In the genomic region with DNA sequence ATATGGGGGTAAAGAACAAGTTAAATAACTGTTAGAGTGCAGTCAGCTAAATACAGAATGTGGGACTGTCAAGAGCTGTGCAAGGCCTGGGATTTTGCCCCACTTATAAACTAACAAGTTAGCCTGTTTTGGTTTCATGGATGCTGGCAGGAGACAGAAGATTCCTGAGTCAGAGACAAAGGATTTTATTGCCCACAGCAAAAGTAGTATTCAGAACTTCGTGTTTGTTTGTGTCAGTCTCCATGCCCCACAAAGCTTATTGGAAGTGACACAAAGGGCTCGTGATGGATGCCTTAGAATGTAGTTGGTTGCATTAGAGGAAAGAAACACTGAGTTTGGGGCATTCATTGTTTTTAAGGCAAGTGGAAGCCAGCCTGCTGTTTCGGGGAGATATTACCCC, we compare ENCODE assay signal across 14 cellular contexts. TPM values are rescaled to one million over a fixed set of nuclear protein-coding genes. Genes with fewer than 3 reads are reported as not detected.
"Had no signal": no experiment of that assay in that cellular context is flagged by ENCODE, and none has a peak within 500 bp of the region (broad histone marks: within the 10 kb centered on the region; RNA-seq: fewer than 3 reads in every experiment).

No MANE protein-coding gene starts in this region.

- H3K4me3 ChIP-seq: right atrium auricular region, tibial artery, vagina had no signal

- DNase-seq: activated B cell treated with CpG ODN at 0.5 μM for 24 hours; activated CD4-positive, alpha-beta T cell treated with anti-CD3 and anti-CD28 coated beads, Interleukin-2, amount 10 ng/mL, durations not matched to agents 24 days and 14 days; activated naive CD4-positive, alpha-beta T cell treated with anti-CD3 and anti-CD28 coated beads, Interleukin-2, amount 50 U/mL, for 16 hours; activated T-cell treated with anti-CD3 and anti-CD28 coated beads for 4 hours; amniotic stem cell; mesenchymal stem cell; small intestine; T-helper 17 cell; tibial artery had no signal

- H3K4me1 Mint-ChIP-seq: activated B cell treated with CpG ODN at 0.5 μM for 24 hours; activated CD4-positive, alpha-beta T cell treated with anti-CD3 and anti-CD28 coated beads, Interleukin-2, amount 10 ng/mL, durations not matched to agents 24 days and 14 days; T-helper 17 cell had no signal

- H3K9me3 ChIP-seq: vagina had no signal

- H3K36me3 ChIP-seq: right atrium auricular region, vagina had no signal

- H3K27me3 Mint-ChIP-seq: activated B cell treated with CpG ODN at 0.5 μM for 24 hours; activated CD4-positive, alpha-beta T cell treated with anti-CD3 and anti-CD28 coated beads, Interleukin-2, amount 10 ng/mL, durations not matched to agents 24 days and 14 days; T-helper 17 cell had no signal

- H3K27me3 ChIP-seq: right atrium auricular region, tibial artery, vagina had no signal

- H3K27ac ChIP-seq: parathyroid adenoma, right atrium auricular region, tibial artery, vagina had no signal

- H3K27ac Mint-ChIP-seq: activated B cell treated with CpG ODN at 0.5 μM for 24 hours; activated CD4-positive, alpha-beta T cell treated with anti-CD3 and anti-CD28 coated beads, Interleukin-2, amount 10 ng/mL, durations not matched to agents 24 days and 14 days; activated T-helper 2 cell treated with anti-CD3 and anti-CD28 coated beads, Interferon-gamma antibody, Interleukin-2, Interleukin-4, amounts not matched to agents 10 μg/mL and 5 μg/mL and 100 μg/mL, durations not matched to agents 14 hours and 24 hours and 36 hours; T-helper 17 cell had no signal

- H3K4me1 ChIP-seq: parathyroid adenoma, right atrium auricular region, vagina had no signal

- H3K79me2 ChIP-seq: parathyroid adenoma had no signal

- ATAC-seq: left lobe of liver, T-helper 17 cell had no signal

- H3K4me3 Mint-ChIP-seq: activated B cell treated with CpG ODN at 0.5 μM for 24 hours; activated CD4-positive, alpha-beta T cell treated with anti-CD3 and anti-CD28 coated beads, Interleukin-2, amount 10 ng/mL, durations not matched to agents 24 days and 14 days; T-helper 17 cell had no signal

- H3K9ac ChIP-seq: parathyroid adenoma had no signal

- H2AFZ ChIP-seq: parathyroid adenoma had no signal

RNA-seq across cellular contexts. Expression of a gene that starts 56.9 kb away (rescaled TPM):
- total RNA-seq: activated CD4-positive, alpha-beta T cell treated with anti-CD3 and anti-CD28 coated beads, Interleukin-2, amount 10 ng/mL, durations not matched to agents 24 days and 14 days; left lobe of liver; vagina had no signal
